In the genomic region with DNA sequence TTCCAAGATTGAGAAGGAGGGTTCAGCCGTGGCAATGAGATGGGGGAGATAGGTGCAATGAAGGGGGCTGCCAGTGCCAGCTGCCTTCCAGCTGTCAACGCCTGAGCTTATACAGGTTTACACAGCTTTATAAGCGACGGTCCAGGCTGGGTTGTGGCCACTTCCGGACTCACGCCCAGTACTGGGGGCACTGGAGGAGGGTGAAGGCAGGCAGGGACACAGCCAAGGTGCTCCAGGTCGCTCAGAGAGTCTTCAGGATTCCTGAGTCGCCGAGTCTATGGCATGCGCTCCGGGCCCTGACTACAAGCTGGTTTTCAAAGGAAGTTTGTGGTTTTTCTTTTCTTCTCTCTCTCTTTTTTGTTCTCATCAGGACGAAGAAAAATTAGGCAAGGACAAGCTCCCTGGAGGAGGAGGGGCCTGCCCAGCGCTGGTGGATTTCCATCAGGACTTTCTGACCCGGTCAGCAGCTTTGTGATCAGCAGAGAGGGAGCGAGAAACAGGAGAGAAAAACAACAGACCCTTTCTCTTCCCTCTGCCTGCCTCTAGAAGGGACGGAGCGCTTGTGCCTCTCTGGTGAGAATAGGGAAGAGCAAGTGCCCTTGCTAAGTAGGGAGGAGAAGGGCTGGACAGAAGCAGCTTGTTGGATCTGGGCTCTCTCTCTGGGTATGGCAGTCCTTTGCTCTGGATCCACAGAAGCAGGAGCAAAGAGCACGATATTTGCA, we compare ENCODE assay signal across 8 cellular contexts. TPM values are rescaled to one million over a fixed set of nuclear protein-coding genes. Genes with fewer than 3 reads are reported as not detected.
DNase-seq lines count a peak whose midpoint lies in the region; ATAC-seq and TF ChIP-seq lines count a peak whose summit lies in the region.

A gene with protein sequence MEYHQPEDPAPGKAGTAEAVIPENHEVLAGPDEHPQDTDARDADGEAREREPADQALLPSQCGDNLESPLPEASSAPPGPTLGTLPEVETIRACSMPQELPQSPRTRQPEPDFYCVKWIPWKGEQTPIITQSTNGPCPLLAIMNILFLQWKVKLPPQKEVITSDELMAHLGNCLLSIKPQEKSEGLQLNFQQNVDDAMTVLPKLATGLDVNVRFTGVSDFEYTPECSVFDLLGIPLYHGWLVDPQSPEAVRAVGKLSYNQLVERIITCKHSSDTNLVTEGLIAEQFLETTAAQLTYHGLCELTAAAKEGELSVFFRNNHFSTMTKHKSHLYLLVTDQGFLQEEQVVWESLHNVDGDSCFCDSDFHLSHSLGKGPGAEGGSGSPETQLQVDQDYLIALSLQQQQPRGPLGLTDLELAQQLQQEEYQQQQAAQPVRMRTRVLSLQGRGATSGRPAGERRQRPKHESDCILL (minus strand): TSS at position 572 of the 722 bp plus-strand sequence. CDS start 4,285 bp downstream, outside the sequence.

- peak within 1 kb of the TSS; percentile 99 for H3K4me3 Mint-ChIP-seq in activated T-cell treated with anti-CD3 and anti-CD28 coated beads, Interleukin-2, amount 50 U/mL, for 72 hours

- peak; percentile 6 to 95 for TF ChIP-seq EP300 in tibial nerve (IDR thresholded peaks at IDR 0.05)

- peak within 1 kb of the TSS; percentile 99 for H3K27ac Mint-ChIP-seq in activated T-cell treated with anti-CD3 and anti-CD28 coated beads, Interleukin-2, amount 50 U/mL, for 72 hours

- no peaks in the 10 kb centered on the region for H3K27me3 ChIP-seq in mucosa of stomach (ENCODE audit: control insufficient read depth, insufficient read depth, low read length)
- no peaks in the 10 kb centered on the region for H3K27me3 ChIP-seq in tibial nerve

- WGBS in tibial nerve, 2 donors: 0 to 2% methylated on average over 18 of the region's 18 CpGs

- peaks cover 6% of the 10 kb centered on the region for H3K36me3 ChIP-seq in mucosa of stomach (ENCODE audit: control insufficient read depth, insufficient read depth, low read length)
- H3K36me3 ChIP-seq in tibial nerve: peaks cover 0 to 11% (median 0%) of the 10 kb centered on the region in 3 donors

- no peaks in the 10 kb centered on the region for H3K9me3 Mint-ChIP-seq in activated T-cell treated with anti-CD3 and anti-CD28 coated beads, Interleukin-2, amount 50 U/mL, for 72 hours

- TF ChIP-seq CTCF in fibroblast of mammary gland (conservative IDR thresholded peaks at IDR 0.05; ENCODE audit: control insufficient read depth, insufficient read depth, low read depth, low read length) (peak; percentile 63), tibial nerve (IDR thresholded peaks at IDR 0.05) (peak; percentile 42 to 77 (median 64))

- peak; percentile 48 to 67 for TF ChIP-seq POLR2A in tibial nerve (IDR thresholded peaks at IDR 0.05)

- H3K9me3 ChIP-seq in mucosa of stomach (ENCODE audit: control insufficient read depth, low read length) (no peaks in the 10 kb centered on the region), tibial nerve (no peaks in the 10 kb centered on the region)

- peaks cover 85% of the 10 kb centered on the region for H3K4me1 Mint-ChIP-seq in activated T-cell treated with anti-CD3 and anti-CD28 coated beads, Interleukin-2, amount 50 U/mL, for 72 hours (ENCODE audit: low read depth)

- no peaks in the 10 kb centered on the region for H3K27me3 Mint-ChIP-seq in activated T-cell treated with anti-CD3 and anti-CD28 coated beads, Interleukin-2, amount 50 U/mL, for 72 hours (ENCODE audit: low read depth)

- ATAC-seq in activated T-cell treated with anti-CD3 and anti-CD28 coated beads, Interleukin-2, amount 50 U/mL, for 72 hours (replicated peaks in 1 of 2): peak; percentile 38 to 40
- no peak for ATAC-seq in HG02840 (IDR thresholded peaks at IDR 0.05; ENCODE audit: low FRiP score, unreplicated experiment)

- peak within 1 kb of the TSS; percentile 90 for H3K9ac ChIP-seq in mucosa of stomach (ENCODE audit: low read length)

- H3K27ac ChIP-seq in tibial nerve: peak within 1 kb of the TSS; percentile 83 to 96 (median 91)

- H3K4me1 ChIP-seq in mucosa of stomach (ENCODE audit: control insufficient read depth, insufficient read depth, low read length) (peaks cover 35% of the 10 kb centered on the region), tibial nerve (peaks cover 0 to 84% (median 52%) of the 10 kb centered on the region in 4 donors)

- DNase-seq in GF-D8 (lab: John Stamatoyannopoulos, UW) (peak; percentile 66), HS-27A (ENCODE audit: low read depth) (peak; percentile 57), NCI-H82 treated with DMSO at 0.1 percent for 48 hours (lab: John Stamatoyannopoulos, UW; ENCODE audit: unreplicated experiment) (peak; percentile 83), fibroblast of mammary gland (ENCODE audit: low read depth) (peak; percentile 83), tibial nerve (ENCODE audit: low spot score in 2 of 2) (peak; percentile 54 to 79)
- DNase-seq in activated T-cell treated with anti-CD3 and anti-CD28 coated beads, Interleukin-2, amount 50 U/mL, for 72 hours: peak; percentile 51 to 56

- H3K4me3 ChIP-seq in fibroblast of mammary gland (ENCODE audit: control insufficient read depth, low read depth, low read length): peak within 1 kb of the TSS; percentile 52
- peak within 1 kb of the TSS; percentile 66 for H3K4me3 ChIP-seq in mucosa of stomach (ENCODE audit: low read length)
- H3K4me3 ChIP-seq in tibial nerve: peak within 1 kb of the TSS; percentile 52 to 71 (median 64)

- peaks cover 2 to 5% of the 10 kb centered on the region in 2 donors for H3K36me3 Mint-ChIP-seq in activated T-cell treated with anti-CD3 and anti-CD28 coated beads, Interleukin-2, amount 50 U/mL, for 72 hours (ENCODE audit: insufficient read depth in 2 of 2)

RNA-seq across cellular contexts. Expression of the gene that starts here (rescaled TPM):
- 10 to 100 TPM; 10.9 to 11.9 TPM for total RNA-seq in activated T-cell treated with anti-CD3 and anti-CD28 coated beads, Interleukin-2, amount 50 U/mL, for 72 hours
- total RNA-seq in tibial nerve: 10 to 100 TPM; 45.5 to 63.2 (median 49.5) TPM
